In genomic region chr17:65122836-65123756, GRCh38 we compare ENCODE assay signal across 2 cellular contexts.
A peak's percentile ranks its signal among the peaks of the same experiment; 100 is the strongest.
TF ChIP-seq lines count a peak whose summit lies in the region.

No MANE protein-coding gene starts in this region.

TF ChIP-seq in HEK293, 187 proteins besides CTCF, POLR2A, EP300 and RAD21 (continued from another document and continues in another):
- TF ChIP-seq ATF2 (tag by site-specific recombination; IDR thresholded peaks at IDR 0.05; ENCODE audit: low read depth) (no peak), KLF9 (tag by site-specific recombination; IDR thresholded peaks at IDR 0.05; ENCODE audit: low read depth) (no peak), ZNF626 (tag by site-specific recombination; IDR thresholded peaks at IDR 0.05) (no peak), ZNF2 (tag by site-specific recombination; IDR thresholded peaks at IDR 0.05) (peak; percentile 80), KLF8 (tag by site-specific recombination; IDR thresholded peaks at IDR 0.05) (no peak), ZNF837 (tag by site-specific recombination; IDR thresholded peaks at IDR 0.05) (no peak), SALL2 (tag by site-specific recombination; IDR thresholded peaks at IDR 0.05; ENCODE audit: borderline replicate concordance) (no peak), ZNF776 (tag by site-specific recombination; IDR thresholded peaks at IDR 0.05; ENCODE audit: borderline replicate concordance) (no peak), ZNF843 (tag by site-specific recombination; IDR thresholded peaks at IDR 0.05) (no peak), YY1 (tag by site-specific recombination; IDR thresholded peaks at IDR 0.05) (0 out of 2 replicates have a peak, but pooled peaks have one; percentile 40), PRDM10 (tag by site-specific recombination; IDR thresholded peaks at IDR 0.05) (0 out of 2 replicates have a peak, but pooled peaks have one; percentile 31), ZNF677 (tag by site-specific recombination; IDR thresholded peaks at IDR 0.05) (no peak), SP2 (tag by site-specific recombination; IDR thresholded peaks at IDR 0.05) (peak; percentile 18; the same call in 1 of the 2 replicates), MYNN (tag by site-specific recombination; IDR thresholded peaks at IDR 0.05; ENCODE audit: borderline replicate concordance) (no peak), ZSCAN16 (tag by site-specific recombination; IDR thresholded peaks at IDR 0.05) (no peak), ZNF335 (tag by site-specific recombination; conservative IDR thresholded peaks at IDR 0.05) (peak; percentile 91)
- TF ChIP-seq, protein P1, sequence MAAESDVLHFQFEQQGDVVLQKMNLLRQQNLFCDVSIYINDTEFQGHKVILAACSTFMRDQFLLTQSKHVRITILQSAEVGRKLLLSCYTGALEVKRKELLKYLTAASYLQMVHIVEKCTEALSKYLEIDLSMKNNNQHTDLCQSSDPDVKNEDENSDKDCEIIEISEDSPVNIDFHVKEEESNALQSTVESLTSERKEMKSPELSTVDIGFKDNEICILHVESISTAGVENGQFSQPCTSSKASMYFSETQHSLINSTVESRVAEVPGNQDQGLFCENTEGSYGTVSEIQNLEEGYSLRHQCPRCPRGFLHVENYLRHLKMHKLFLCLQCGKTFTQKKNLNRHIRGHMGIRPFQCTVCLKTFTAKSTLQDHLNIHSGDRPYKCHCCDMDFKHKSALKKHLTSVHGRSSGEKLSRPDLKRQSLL (tag by site-specific recombination; IDR thresholded peaks at IDR 0.05) = 0 out of 2 replicates have a peak, but pooled peaks have one; percentile 18

TF ChIP-seq in SK-N-SH, 30 proteins besides CTCF, POLR2A, EP300 and RAD21 (continued from another document):
- TF ChIP-seq, protein P2, sequence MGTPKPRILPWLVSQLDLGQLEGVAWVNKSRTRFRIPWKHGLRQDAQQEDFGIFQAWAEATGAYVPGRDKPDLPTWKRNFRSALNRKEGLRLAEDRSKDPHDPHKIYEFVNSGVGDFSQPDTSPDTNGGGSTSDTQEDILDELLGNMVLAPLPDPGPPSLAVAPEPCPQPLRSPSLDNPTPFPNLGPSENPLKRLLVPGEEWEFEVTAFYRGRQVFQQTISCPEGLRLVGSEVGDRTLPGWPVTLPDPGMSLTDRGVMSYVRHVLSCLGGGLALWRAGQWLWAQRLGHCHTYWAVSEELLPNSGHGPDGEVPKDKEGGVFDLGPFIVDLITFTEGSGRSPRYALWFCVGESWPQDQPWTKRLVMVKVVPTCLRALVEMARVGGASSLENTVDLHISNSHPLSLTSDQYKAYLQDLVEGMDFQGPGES (IDR thresholded peaks at IDR 0.05; ENCODE audit: low read depth, low read length) = no peak
- TF ChIP-seq POLR2AphosphoS5 (IDR thresholded peaks at IDR 0.05; ENCODE audit: low read depth, low read length) (peak; percentile 98), GATA2 (CRISPR knock-in tag; IDR thresholded peaks at IDR 0.05) (no peak), MXI1 (IDR thresholded peaks at IDR 0.05; ENCODE audit: low read depth, low read length) (no peak; the same call in 1 of the 2 replicates), FOXJ3 (CRISPR knock-in tag; IDR thresholded peaks at IDR 0.05) (no peak), ZBTB33 (IDR thresholded peaks at IDR 0.05; ENCODE audit: borderline replicate concordance, low read depth) (no peak), MEF2A (IDR thresholded peaks at IDR 0.05; ENCODE audit: borderline replicate concordance, low read depth) (no peak), YY1 (IDR thresholded peaks at IDR 0.05; ENCODE audit: low read depth) (no peak; the same call in 1 of the 2 replicates), RFX5 (IDR thresholded peaks at IDR 0.05; ENCODE audit: low read length) (no peak), JUND (IDR thresholded peaks at IDR 0.05) (no peak), NFIC (IDR thresholded peaks at IDR 0.05; ENCODE audit: borderline replicate concordance) (no peak), SMC3 (IDR thresholded peaks at IDR 0.05; ENCODE audit: low read depth, low read length) (peak; percentile 10; the same call in 1 of the 2 replicates), RCOR1 (IDR thresholded peaks at IDR 0.05; ENCODE audit: low read length) (0 out of 2 replicates have a peak, but pooled peaks have one; percentile 6), PBX3 (IDR thresholded peaks at IDR 0.05) (no peak), FOXM1 (IDR thresholded peaks at IDR 0.05; ENCODE audit: low read depth) (no peak), ELF1 (IDR thresholded peaks at IDR 0.05) (peak; percentile 62), CHD2 (IDR thresholded peaks at IDR 0.05; ENCODE audit: low read length, partially characterized antibody) (peak; percentile 60)
- TF ChIP-seq, protein P3, sequence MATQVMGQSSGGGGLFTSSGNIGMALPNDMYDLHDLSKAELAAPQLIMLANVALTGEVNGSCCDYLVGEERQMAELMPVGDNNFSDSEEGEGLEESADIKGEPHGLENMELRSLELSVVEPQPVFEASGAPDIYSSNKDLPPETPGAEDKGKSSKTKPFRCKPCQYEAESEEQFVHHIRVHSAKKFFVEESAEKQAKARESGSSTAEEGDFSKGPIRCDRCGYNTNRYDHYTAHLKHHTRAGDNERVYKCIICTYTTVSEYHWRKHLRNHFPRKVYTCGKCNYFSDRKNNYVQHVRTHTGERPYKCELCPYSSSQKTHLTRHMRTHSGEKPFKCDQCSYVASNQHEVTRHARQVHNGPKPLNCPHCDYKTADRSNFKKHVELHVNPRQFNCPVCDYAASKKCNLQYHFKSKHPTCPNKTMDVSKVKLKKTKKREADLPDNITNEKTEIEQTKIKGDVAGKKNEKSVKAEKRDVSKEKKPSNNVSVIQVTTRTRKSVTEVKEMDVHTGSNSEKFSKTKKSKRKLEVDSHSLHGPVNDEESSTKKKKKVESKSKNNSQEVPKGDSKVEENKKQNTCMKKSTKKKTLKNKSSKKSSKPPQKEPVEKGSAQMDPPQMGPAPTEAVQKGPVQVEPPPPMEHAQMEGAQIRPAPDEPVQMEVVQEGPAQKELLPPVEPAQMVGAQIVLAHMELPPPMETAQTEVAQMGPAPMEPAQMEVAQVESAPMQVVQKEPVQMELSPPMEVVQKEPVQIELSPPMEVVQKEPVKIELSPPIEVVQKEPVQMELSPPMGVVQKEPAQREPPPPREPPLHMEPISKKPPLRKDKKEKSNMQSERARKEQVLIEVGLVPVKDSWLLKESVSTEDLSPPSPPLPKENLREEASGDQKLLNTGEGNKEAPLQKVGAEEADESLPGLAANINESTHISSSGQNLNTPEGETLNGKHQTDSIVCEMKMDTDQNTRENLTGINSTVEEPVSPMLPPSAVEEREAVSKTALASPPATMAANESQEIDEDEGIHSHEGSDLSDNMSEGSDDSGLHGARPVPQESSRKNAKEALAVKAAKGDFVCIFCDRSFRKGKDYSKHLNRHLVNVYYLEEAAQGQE (IDR thresholded peaks at IDR 0.05; ENCODE audit: low read depth, low read length) = peak; percentile 54; the same call in 1 of the 2 replicates
- TF ChIP-seq, protein P4, sequence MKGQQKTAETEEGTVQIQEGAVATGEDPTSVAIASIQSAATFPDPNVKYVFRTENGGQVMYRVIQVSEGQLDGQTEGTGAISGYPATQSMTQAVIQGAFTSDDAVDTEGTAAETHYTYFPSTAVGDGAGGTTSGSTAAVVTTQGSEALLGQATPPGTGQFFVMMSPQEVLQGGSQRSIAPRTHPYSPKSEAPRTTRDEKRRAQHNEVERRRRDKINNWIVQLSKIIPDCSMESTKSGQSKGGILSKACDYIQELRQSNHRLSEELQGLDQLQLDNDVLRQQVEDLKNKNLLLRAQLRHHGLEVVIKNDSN (IDR thresholded peaks at IDR 0.05; ENCODE audit: borderline replicate concordance, low read depth) = 0 out of 2 replicates have a peak, but pooled peaks have one; percentile 17
- TF ChIP-seq, protein P5, sequence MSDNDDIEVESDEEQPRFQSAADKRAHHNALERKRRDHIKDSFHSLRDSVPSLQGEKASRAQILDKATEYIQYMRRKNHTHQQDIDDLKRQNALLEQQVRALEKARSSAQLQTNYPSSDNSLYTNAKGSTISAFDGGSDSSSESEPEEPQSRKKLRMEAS (IDR thresholded peaks at IDR 0.05; ENCODE audit: low read depth) = peak; percentile 86
